In genomic region chr2:46171996-46172546, GRCh38 we compare ENCODE assay signal across 12 cellular contexts.
DNase-seq lines count a peak whose midpoint lies in the region; ATAC-seq and TF ChIP-seq lines count a peak whose summit lies in the region.
"Had no signal": no experiment of that assay in that cellular context is flagged by ENCODE, and none has a peak within 500 bp of the region (broad histone marks: within the 10 kb centered on the region; RNA-seq: fewer than 3 reads in every experiment).

No MANE protein-coding gene starts in this region.

- peaks cover 0 to 10% of the 10 kb centered on the region in 2 donors for H3K4me1 ChIP-seq in neuronal stem cell (ENCODE audit: control insufficient read depth in 2 of 2, insufficient read depth in 1 of 2, low read depth in 1 of 2, low read length in 2 of 2)

- peaks cover 36% of the 10 kb centered on the region for H3K4me1 Mint-ChIP-seq in chondrocyte (ENCODE audit: low read depth)
- H3K4me1 Mint-ChIP-seq in activated CD4-positive, alpha-beta T cell treated with anti-CD3 and anti-CD28 coated beads, Interleukin-2, amount 10 ng/mL, durations not matched to agents 7 days and 5 days: peaks cover 4% of the 10 kb centered on the region

- no peak overlapping the region for H3K4ac ChIP-seq in neuronal stem cell (ENCODE audit: low read length)

- H3K36me3 Mint-ChIP-seq in chondrocyte (ENCODE audit: low read depth): no peaks in the 10 kb centered on the region
- H3K36me3 Mint-ChIP-seq in activated CD4-positive, alpha-beta T cell treated with anti-CD3 and anti-CD28 coated beads, Interleukin-2, amount 10 ng/mL, durations not matched to agents 7 days and 5 days (ENCODE audit: low read depth): no peaks in the 10 kb centered on the region
- H3K36me3 Mint-ChIP-seq: brain had no signal

- H3K9ac ChIP-seq in neuronal stem cell (ENCODE audit: low read depth, low read length, poor library complexity): no peak overlapping the region

- no peak overlapping the region for H2AK5ac ChIP-seq in neuronal stem cell (ENCODE audit: low read depth, low read length)

- no peak overlapping the region for H3K4me3 ChIP-seq in neuronal stem cell (ENCODE audit: low read length in 2 of 2)

- peak overlapping the region; percentile 11 for H3K18ac ChIP-seq in neuronal stem cell (ENCODE audit: low read length)

- H3K27me3 ChIP-seq in neuronal stem cell (ENCODE audit: control insufficient read depth in 3 of 3, insufficient read depth in 3 of 3, low read depth in 1 of 3, low read length in 3 of 3): no peaks in the 10 kb centered on the region

- H3K27ac Mint-ChIP-seq in chondrocyte (ENCODE audit: unreplicated experiment): no peak overlapping the region
- H3K27ac Mint-ChIP-seq in activated CD4-positive, alpha-beta T cell treated with anti-CD3 and anti-CD28 coated beads, Interleukin-2, amount 10 ng/mL, durations not matched to agents 7 days and 5 days: no peak overlapping the region

- no peak overlapping the region for H3K14ac ChIP-seq in neuronal stem cell (ENCODE audit: low read length)

- POLR2A ChIA-PET in activated CD4-positive, alpha-beta T cell treated with anti-CD3 and anti-CD28 coated beads, Interleukin-2, amount 10 ng/mL, durations not matched to agents 7 days and 5 days (lab: Charles Lee): no interaction called here

- no peaks in the 10 kb centered on the region for H3K9me3 Mint-ChIP-seq in chondrocyte (ENCODE audit: low read depth)
- no peaks in the 10 kb centered on the region for H3K9me3 Mint-ChIP-seq in activated CD4-positive, alpha-beta T cell treated with anti-CD3 and anti-CD28 coated beads, Interleukin-2, amount 10 ng/mL, durations not matched to agents 7 days and 5 days
- H3K9me3 Mint-ChIP-seq: brain had no signal

- H2AFZ ChIP-seq in neuronal stem cell (ENCODE audit: low read length): no peak overlapping the region

- H3K27ac ChIP-seq in neuronal stem cell (replicated peaks; ENCODE audit: low read length): no peak overlapping the region

- H3K4me2 ChIP-seq in neuronal stem cell (ENCODE audit: insufficient read depth, low read length, poor library complexity, severe bottlenecking): no peak overlapping the region

- no CpG with 5 or more reads among the region's 14 CpGs for WGBS in neuronal stem cell (ENCODE audit: extremely low coverage in 2 of 2, insufficient read length in 2 of 2, insufficient replicate concordance in 1 of 2), 2 donors

- H3K27me3 Mint-ChIP-seq in chondrocyte (ENCODE audit: low read depth): no peaks in the 10 kb centered on the region
- H3K27me3 Mint-ChIP-seq in activated CD4-positive, alpha-beta T cell treated with anti-CD3 and anti-CD28 coated beads, Interleukin-2, amount 10 ng/mL, durations not matched to agents 7 days and 5 days: no peaks in the 10 kb centered on the region
- H3K27me3 Mint-ChIP-seq: brain had no signal

- no peak overlapping the region for H4K8ac ChIP-seq in neuronal stem cell (ENCODE audit: low read depth, low read length)

- peak; percentile 49 for DNase-seq in ELF-1 (ENCODE audit: low read depth, low spot score)
- peak; percentile 3 for DNase-seq in NCI-H187 treated with DMSO at 0.1 percent for 48 hours (lab: John Stamatoyannopoulos, UW)
- no peak for DNase-seq in chondrocyte (ENCODE audit: low spot score)
- DNase-seq in neuronal stem cell (ENCODE audit: low spot score): no peak
- no peak for DNase-seq in activated CD4-positive, alpha-beta T cell treated with anti-CD3 and anti-CD28 coated beads, Interleukin-2, amount 10 ng/mL, durations not matched to agents 7 days and 5 days
- no peak for DNase-seq in stimulated activated CD4-positive, alpha-beta T cell treated with anti-CD3 and anti-CD28 coated beads, Interleukin-12 subunit alpha, Interleukin-12 subunit beta, amount 100 ng/mL, for 4 hours
- DNase-seq: activated CD4-positive, alpha-beta T cell treated with anti-CD3 and anti-CD28 coated beads for 48 hours; H7; NCI-H1436 had no signal

- no peak overlapping the region for H2BK120ac ChIP-seq in neuronal stem cell (ENCODE audit: low read depth, low read length)

- ATAC-seq in HG02938 (IDR thresholded peaks at IDR 0.05; ENCODE audit: unreplicated experiment) (no peak), GM19463 (IDR thresholded peaks at IDR 0.05; ENCODE audit: unreplicated experiment) (no peak)

- no peaks in the 10 kb centered on the region for H3K79me1 ChIP-seq in neuronal stem cell (ENCODE audit: low read depth, low read length)

- TF ChIP-seq CTCF in chondrocyte (IDR thresholded peaks at IDR 0.05): peak; percentile 37

- no peaks in the 10 kb centered on the region for H3K36me3 ChIP-seq in neuronal stem cell (replicated peaks in 1 of 2; ENCODE audit: control insufficient read depth in 2 of 2, insufficient read depth in 2 of 2, low read length in 2 of 2)

- no peak overlapping the region for H2BK5ac ChIP-seq in neuronal stem cell (ENCODE audit: low read length)

- H2BK12ac ChIP-seq in neuronal stem cell (ENCODE audit: low read length): no peak overlapping the region

- no peaks in the 10 kb centered on the region for H3K9me3 ChIP-seq in neuronal stem cell (replicated peaks in 1 of 2; ENCODE audit: control insufficient read depth in 2 of 2, insufficient read depth in 1 of 2, low read depth in 1 of 2, low read length in 2 of 2)

- H2BK15ac ChIP-seq in neuronal stem cell (ENCODE audit: low read length): no peak overlapping the region

- CTCF ChIA-PET in activated CD4-positive, alpha-beta T cell treated with anti-CD3 and anti-CD28 coated beads, Interleukin-2, amount 10 ng/mL, durations not matched to agents 7 days and 5 days (lab: Charles Lee): interaction anchor here (0.7 to 1.2 kb wide), 2 partner anchors 9 to 29 kb away, joined by 3 to 5 read pairs; no protein-coding TSS in a partner anchor

- no peak overlapping the region for H3K4me3 Mint-ChIP-seq in chondrocyte (ENCODE audit: unreplicated experiment)
- no peak overlapping the region for H3K4me3 Mint-ChIP-seq in activated CD4-positive, alpha-beta T cell treated with anti-CD3 and anti-CD28 coated beads, Interleukin-2, amount 10 ng/mL, durations not matched to agents 7 days and 5 days
- H3K4me3 Mint-ChIP-seq: brain had no signal

- H3K23ac ChIP-seq in neuronal stem cell (ENCODE audit: low read depth, low read length, poor library complexity): no peak overlapping the region

- H4K91ac ChIP-seq in neuronal stem cell (ENCODE audit: low read depth, low read length, poor library complexity): no peak overlapping the region

Comparison
In these comparisons a context has a peak if more than half of its experiments do, and no peak if none do; other contexts are left out.
1. DNase-seq: peak in ELF-1 (single experiment) and NCI-H187 treated with DMSO at 0.1 percent for 48 hours (single experiment); none in chondrocyte (single experiment), neuronal stem cell (single experiment), activated CD4-positive, alpha-beta T cell treated with anti-CD3 and anti-CD28 coated beads, Interleukin-2, amount 10 ng/mL, durations not matched to agents 7 days and 5 days (single experiment) and stimulated activated CD4-positive, alpha-beta T cell treated with anti-CD3 and anti-CD28 coated beads, Interleukin-12 subunit alpha, Interleukin-12 subunit beta, amount 100 ng/mL, for 4 hours (single experiment).